In the genomic region with DNA sequence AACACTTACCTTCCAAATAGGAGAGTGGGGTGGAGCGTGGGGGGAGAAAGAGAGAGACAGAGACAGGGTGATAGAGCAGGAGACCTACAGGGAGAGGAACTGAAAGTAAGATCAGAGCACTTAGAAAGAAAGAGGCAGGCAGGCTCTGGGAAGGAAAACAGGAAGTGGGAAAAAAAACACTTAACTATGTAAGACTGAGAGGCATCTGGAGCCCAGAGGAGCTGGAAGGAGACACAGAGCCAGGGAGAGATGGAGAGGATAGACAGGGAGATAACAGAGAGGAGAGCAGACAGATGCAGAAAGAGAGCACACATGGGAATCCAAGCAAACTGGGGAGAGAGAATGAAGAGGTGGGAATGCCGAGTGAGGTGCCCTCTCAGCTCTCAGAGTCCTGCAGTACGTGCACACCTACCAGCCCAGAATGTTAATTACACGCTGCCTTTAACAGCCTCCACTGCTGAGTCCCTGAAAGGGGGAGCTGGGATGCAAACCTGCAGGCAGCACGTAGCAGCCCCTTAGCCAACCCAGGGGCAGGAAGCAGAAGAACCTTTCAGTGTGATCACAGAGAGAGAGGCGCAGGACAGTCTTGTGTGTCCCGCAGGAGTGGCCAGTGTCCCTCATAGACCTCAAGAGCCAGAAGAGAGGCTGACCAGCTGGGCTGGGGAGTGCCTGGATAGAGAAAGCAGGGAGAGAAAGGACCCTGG, we compare ENCODE assay signal across 8 cellular contexts.
DNase-seq lines count a peak whose midpoint lies in the region; ATAC-seq and TF ChIP-seq lines count a peak whose summit lies in the region.

No MANE protein-coding gene starts in this region.

- H3K27me3 ChIP-seq in heart right ventricle: no peaks in the 10 kb centered on the region

- H3K9me3 Mint-ChIP-seq in activated CD4-positive, alpha-beta T cell treated with anti-CD3 and anti-CD28 coated beads, Interleukin-2, amount 10 ng/mL, durations not matched to agents 24 days and 14 days: no peaks in the 10 kb centered on the region
- no peaks in the 10 kb centered on the region for H3K9me3 Mint-ChIP-seq in stimulated activated naive B cell treated with anti-CD40 and anti-IgM and Interleukin-4, amounts not matched to agents 10 μg/mL and 1 μg/mL and 100 μg/mL, for 72 hours

- H3K36me3 ChIP-seq in SK-N-MC (ENCODE audit: insufficient read depth, low read length): no peaks in the 10 kb centered on the region
- no peaks in the 10 kb centered on the region for H3K36me3 ChIP-seq in heart right ventricle

- peak overlapping the region; percentile 55 for H3K27ac Mint-ChIP-seq in activated CD4-positive, alpha-beta T cell treated with anti-CD3 and anti-CD28 coated beads, Interleukin-2, amount 10 ng/mL, durations not matched to agents 24 days and 14 days
- H3K27ac Mint-ChIP-seq in stimulated activated naive B cell treated with anti-CD40 and anti-IgM and Interleukin-4, amounts not matched to agents 10 μg/mL and 1 μg/mL and 100 μg/mL, for 72 hours: no peak overlapping the region

- ATAC-seq in HG02973 (IDR thresholded peaks at IDR 0.05; ENCODE audit: unreplicated experiment) (peak; percentile 53), heart right ventricle (peak in 7 of 8 donors; percentile 51 to 76 (median 63)), HG02588 (IDR thresholded peaks at IDR 0.05; ENCODE audit: unreplicated experiment) (no peak)
- ATAC-seq in stimulated activated naive B cell treated with anti-CD40 and anti-IgM and Interleukin-4, amounts not matched to agents 10 μg/mL and 1 μg/mL and 100 μg/mL, for 72 hours (replicated peaks): peak; percentile 89 to 91

- peaks cover 2% of the 10 kb centered on the region for H3K27me3 Mint-ChIP-seq in activated CD4-positive, alpha-beta T cell treated with anti-CD3 and anti-CD28 coated beads, Interleukin-2, amount 10 ng/mL, durations not matched to agents 24 days and 14 days
- peaks cover 0 to 10% of the 10 kb centered on the region in 2 donors for H3K27me3 Mint-ChIP-seq in stimulated activated naive B cell treated with anti-CD40 and anti-IgM and Interleukin-4, amounts not matched to agents 10 μg/mL and 1 μg/mL and 100 μg/mL, for 72 hours

- peaks cover 0 to 16% (median 5%) of the 10 kb centered on the region in 9 donors for H3K4me1 ChIP-seq in heart right ventricle

- peak overlapping the region; percentile 17 for H3K9ac ChIP-seq in SK-N-MC (ENCODE audit: insufficient read length)

- WGBS in heart right ventricle, 2 donors: 50 to 58% methylated on average over 7 of the region's 7 CpGs

- peak; percentile 58 for DNase-seq in activated CD4-positive, alpha-beta T cell treated with anti-CD3 and anti-CD28 coated beads, Interleukin-2, amount 10 ng/mL, durations not matched to agents 24 days and 14 days
- DNase-seq in activated CD4-positive, alpha-beta T cell treated with anti-CD3 and anti-CD28 coated beads, Interleukin-2, amount 50 U/mL, for 4 hours: no peak
- DNase-seq in SK-N-MC (ENCODE audit: low read depth, low spot score) (no peak), heart right ventricle (no peak), NCI-H446 (lab: John Stamatoyannopoulos, UW) (no peak)
- DNase-seq in stimulated activated naive B cell treated with anti-CD40 and anti-IgM and Interleukin-4, amounts not matched to agents 10 μg/mL and 1 μg/mL and 100 μg/mL, for 72 hours: peak; percentile 31

- H3K9me3 ChIP-seq in SK-N-MC (ENCODE audit: low read depth, low read length): no peaks in the 10 kb centered on the region
- H3K9me3 ChIP-seq in heart right ventricle: peaks cover 0 to 4% (median 0%) of the 10 kb centered on the region in 11 donors

- H3K4me1 Mint-ChIP-seq in activated CD4-positive, alpha-beta T cell treated with anti-CD3 and anti-CD28 coated beads, Interleukin-2, amount 10 ng/mL, durations not matched to agents 24 days and 14 days: peaks cover 15% of the 10 kb centered on the region
- H3K4me1 Mint-ChIP-seq in stimulated activated naive B cell treated with anti-CD40 and anti-IgM and Interleukin-4, amounts not matched to agents 10 μg/mL and 1 μg/mL and 100 μg/mL, for 72 hours: peaks cover 31 to 50% of the 10 kb centered on the region in 2 donors

- no peaks in the 10 kb centered on the region for H3K36me3 Mint-ChIP-seq in activated CD4-positive, alpha-beta T cell treated with anti-CD3 and anti-CD28 coated beads, Interleukin-2, amount 10 ng/mL, durations not matched to agents 24 days and 14 days (ENCODE audit: low read depth)
- no peaks in the 10 kb centered on the region for H3K36me3 Mint-ChIP-seq in stimulated activated naive B cell treated with anti-CD40 and anti-IgM and Interleukin-4, amounts not matched to agents 10 μg/mL and 1 μg/mL and 100 μg/mL, for 72 hours

- peak overlapping the region; percentile 25 for H3K4me3 ChIP-seq in SK-N-MC
- peak overlapping the region in 5 of 10 donors; percentile 0 to 20 (median 7) for H3K4me3 ChIP-seq in heart right ventricle

- TF ChIP-seq CTCF in heart right ventricle (IDR thresholded peaks at IDR 0.05): no peak

- peak overlapping the region; percentile 42 for H3K4me3 Mint-ChIP-seq in activated CD4-positive, alpha-beta T cell treated with anti-CD3 and anti-CD28 coated beads, Interleukin-2, amount 10 ng/mL, durations not matched to agents 24 days and 14 days
- H3K4me3 Mint-ChIP-seq in stimulated activated naive B cell treated with anti-CD40 and anti-IgM and Interleukin-4, amounts not matched to agents 10 μg/mL and 1 μg/mL and 100 μg/mL, for 72 hours: peak overlapping the region; percentile 54 to 57

- H3K27ac ChIP-seq in SK-N-MC (peak overlapping the region; percentile 55), heart right ventricle (peak overlapping the region in 8 of 10 donors; percentile 23 to 64 (median 53))

- intact Hi-C loops in activated CD4-positive, alpha-beta T cell treated with anti-CD3 and anti-CD28 coated beads, Interleukin-2, amount 10 ng/mL, durations not matched to agents 24 days and 14 days (cut with micrococcal nuclease): no loop called here
- intact Hi-C loops in heart right ventricle (cut with DNase I): no loop called here

Comparison
In these comparisons a context has a peak if more than half of its experiments do, and no peak if none do; other contexts are left out.
1. DNase-seq: peak in activated CD4-positive, alpha-beta T cell treated with anti-CD3 and anti-CD28 coated beads, Interleukin-2, amount 10 ng/mL, durations not matched to agents 24 days and 14 days (single experiment) and stimulated activated naive B cell treated with anti-CD40 and anti-IgM and Interleukin-4, amounts not matched to agents 10 μg/mL and 1 μg/mL and 100 μg/mL, for 72 hours (single experiment); none in activated CD4-positive, alpha-beta T cell treated with anti-CD3 and anti-CD28 coated beads, Interleukin-2, amount 50 U/mL, for 4 hours (0 of 2), SK-N-MC (single experiment), heart right ventricle (0 of 2) and NCI-H446 (0 of 2).